In genomic region chr10:649798-650690, GRCh38 we compare ENCODE assay signal across 8 cellular contexts. TPM values are rescaled to one million over a fixed set of nuclear protein-coding genes. Genes with fewer than 3 reads are reported as not detected.
DNase-seq lines count a peak whose midpoint lies in the region; ATAC-seq and TF ChIP-seq lines count a peak whose summit lies in the region.

No MANE protein-coding gene starts in this region.

- no peaks in the 10 kb centered on the region; the same call in 1 of the 2 replicates for H3K4me1 Mint-ChIP-seq in HFFc6 (ENCODE audit: low read depth)

- peak overlapping the region in 2 of 3 donors; percentile 40 to 42 for H3K9ac ChIP-seq in skeletal muscle tissue (ENCODE audit: low read depth in 1 of 3, low read length in 3 of 3)

- peaks cover 6% of the 10 kb centered on the region; the same call in 1 of the 2 replicates for H3K27me3 Mint-ChIP-seq in HFFc6 (ENCODE audit: insufficient read depth)

- no peaks in the 10 kb centered on the region for H3K27me3 ChIP-seq in skeletal muscle tissue (ENCODE audit: control insufficient read depth in 3 of 3, insufficient read depth in 3 of 3, low read length in 3 of 3)

- DNase-seq in HFFc6 (no peak), SW480 (ENCODE audit: low spot score) (peak; percentile 69), iris pigment epithelial cell (ENCODE audit: low read depth) (peak; percentile 49), GF-D8 (lab: John Stamatoyannopoulos, UW) (no peak)

- peaks cover 18% of the 10 kb centered on the region for H3K36me3 Mint-ChIP-seq in HFFc6 (ENCODE audit: low read depth)

- peaks cover 21 to 44% (median 31%) of the 10 kb centered on the region in 3 donors for H3K4me1 ChIP-seq in skeletal muscle tissue (ENCODE audit: control insufficient read depth in 3 of 3, insufficient read depth in 3 of 3, low read length in 3 of 3)

- H3K9me3 Mint-ChIP-seq in HFFc6 = peaks cover 5% of the 10 kb centered on the region; the same call in 1 of the 2 replicates

- peaks cover under 1 to 3% (median under 1%) of the 10 kb centered on the region in 3 donors for H3K9me3 ChIP-seq in skeletal muscle tissue (ENCODE audit: control insufficient read depth in 3 of 3, low read length in 3 of 3)

- peak overlapping the region; percentile 9 to 52 (median 35) for H3K4me3 ChIP-seq in skeletal muscle tissue (ENCODE audit: low read length in 3 of 3)

- peak overlapping the region; percentile 87; the same call in 1 of the 2 replicates for H3K4me3 Mint-ChIP-seq in HFFc6

- peak overlapping the region; percentile 36 for H3K27ac ChIP-seq in skeletal muscle tissue (ENCODE audit: low read depth, low read length)

- peak overlapping the region; percentile 95 for H3K27ac Mint-ChIP-seq in HFFc6

- no peaks in the 10 kb centered on the region for H3K36me3 ChIP-seq in skeletal muscle tissue (ENCODE audit: control insufficient read depth in 3 of 3, insufficient read depth in 3 of 3, low read length in 3 of 3)

- ATAC-seq in HG03457 (IDR thresholded peaks at IDR 0.05; ENCODE audit: unreplicated experiment) (no peak), GM18858 (IDR thresholded peaks at IDR 0.05; ENCODE audit: unreplicated experiment) (no peak), HG02885 (IDR thresholded peaks at IDR 0.05; ENCODE audit: poor library complexity, unreplicated experiment) (no peak)

- TF ChIP-seq CTCF in HFFc6 (IDR thresholded peaks at IDR 0.05) = no peak

RNA-seq across cellular contexts. Expression of gene DIP2C, which starts 39.4 kb away (rescaled TPM):
- 10 to 100 TPM; 23.2 to 28.9 (median 26.3) TPM for total RNA-seq in HFFc6 (2021; fragmentation: NEBNext Ultra II Directional; extraction: Animal tissue kit (Norgen Biotek cat#: 25700))
- 18.8 TPM for total RNA-seq in skeletal muscle tissue

Comparison
In these comparisons a context has a peak if more than half of its experiments do, and no peak if none do; other contexts are left out.
1. DNase-seq: peak in SW480 (single experiment) and iris pigment epithelial cell (single experiment); none in HFFc6 (single experiment) and GF-D8 (single experiment).